ENCODE assay signal across 23 cellular contexts in genomic region chr7:7247658-7248057, GRCh38.
DNase-seq lines count a peak whose midpoint lies in the region; ATAC-seq and TF ChIP-seq lines count a peak whose summit lies in the region.
"Had no signal": no experiment of that assay in that cellular context is flagged by ENCODE, and none has a peak within 500 bp of the region (broad histone marks: within the 10 kb centered on the region; RNA-seq: fewer than 3 reads in every experiment).

No MANE protein-coding gene starts in this region.

- H3K4me1 Mint-ChIP-seq in T-helper 2 cell treated with Interferon-gamma antibody and Interleukin-4, amounts not matched to agents 5 μg/mL and 100 μg/mL, for 36 hours (ENCODE audit: low read depth): peaks cover 8% of the 10 kb centered on the region
- peaks cover 23% of the 10 kb centered on the region for H3K4me1 Mint-ChIP-seq in activated naive CD8-positive, alpha-beta T cell treated with anti-CD3 and anti-CD28 coated beads, Interleukin-2, amount 50 U/mL, for 24 hours

- no peak overlapping the region for H3K9ac ChIP-seq in IMR-90 (ENCODE audit: low read depth, low read length)
- H3K9ac ChIP-seq in mucosa of stomach (ENCODE audit: low read length): peak overlapping the region; percentile 38
- H3K9ac ChIP-seq: GM23248, neural progenitor cell had no signal

- no peaks in the 10 kb centered on the region; a peak in 1 of 4 replicates for H3K79me1 ChIP-seq in IMR-90 (ENCODE audit: low read depth in 1 of 2, low read length in 2 of 2)

- TF ChIP-seq EP300 in gastroesophageal sphincter (IDR thresholded peaks at IDR 0.05): no peak

- no peak for DNase-seq in T-helper 2 cell treated with Interferon-gamma antibody and Interleukin-4, amounts not matched to agents 5 μg/mL and 100 μg/mL, for 36 hours (ENCODE audit: low spot score)
- DNase-seq in T-helper 2 cell (no peak), IMR-90 (no peak), NCI-H446 treated with DMSO at 0.1 percent for 48 hours (lab: John Stamatoyannopoulos, UW) (no peak)
- no peak for DNase-seq in activated naive CD8-positive, alpha-beta T cell treated with anti-CD3 and anti-CD28 coated beads, Interleukin-2, amount 50 U/mL, for 24 hours
- DNase-seq: 8988T; activated naive CD4-positive, alpha-beta T cell treated with Interleukin-2 at 50 U/mL for 16 hours; body of pancreas; DMS53; GM23248; KG1; mesendoderm; NCI-H82; stimulated activated naive CD8-positive, alpha-beta T cell treated with anti-CD3 and anti-CD28 coated beads, Interleukin-15, Interleukin-2, amounts not matched to agents 100 U/mL and 50 U/mL, for 24 hours; upper lobe of left lung had no signal

- no peak overlapping the region for H2BK120ac ChIP-seq in IMR-90 (ENCODE audit: low read depth, low read length)

- in situ Hi-C loops in IMR-90 (cut with MboI; ENCODE audit: low sequenced_read_pairs): no loop called here

- no peak overlapping the region for H4K8ac ChIP-seq in IMR-90 (ENCODE audit: low read depth in 2 of 2, low read length in 2 of 2)

- CTCF ChIA-PET in IMR-90 (lab: Yijun Ruan, JAX): no interaction called here

- TF ChIP-seq CTCF in IMR-90 (conservative IDR thresholded peaks at IDR 0.05; ENCODE audit: low read depth, low read length) (no peak), gastroesophageal sphincter (IDR thresholded peaks at IDR 0.05) (no peak)

- H2BK5ac ChIP-seq in IMR-90 (ENCODE audit: low read depth, low read length, poor library complexity, severe bottlenecking): peak overlapping the region; percentile 8

- TF ChIP-seq POLR2A in IMR-90 (IDR thresholded peaks at IDR 0.05; ENCODE audit: low read depth, low read length) (no peak), gastroesophageal sphincter (IDR thresholded peaks at IDR 0.05) (no peak)

- no peak overlapping the region for H3K56ac ChIP-seq in IMR-90 (ENCODE audit: extremely low read depth, insufficient read depth, low read length)

- WGBS in IMR-90 (ENCODE audit: extremely low coverage in 2 of 2, insufficient read length in 1 of 2), 2 experiments: no CpG with 5 or more reads among the region's 1 CpG
- 53 to 90% methylated on average over 1 of the region's 1 CpG for whole genome bisulfite sequencing in gastroesophageal sphincter (ENCODE audit: low coverage in 1 of 2), 2 donors

- H2AK9ac ChIP-seq in IMR-90 (replicated peaks; ENCODE audit: low read depth, low read length, poor library complexity): no peak overlapping the region

- H3K4me3 Mint-ChIP-seq in T-helper 2 cell treated with Interferon-gamma antibody and Interleukin-4, amounts not matched to agents 5 μg/mL and 100 μg/mL, for 36 hours: peak overlapping the region; percentile 30
- peak overlapping the region; percentile 42 for H3K4me3 Mint-ChIP-seq in activated naive CD8-positive, alpha-beta T cell treated with anti-CD3 and anti-CD28 coated beads, Interleukin-2, amount 50 U/mL, for 24 hours
- H3K4me3 Mint-ChIP-seq: neural progenitor cell had no signal

- H3K9me3 ChIP-seq in IMR-90 (ENCODE audit: control insufficient read depth, insufficient read depth, low read length) (no peaks in the 10 kb centered on the region), mucosa of stomach (ENCODE audit: control insufficient read depth, low read length) (no peaks in the 10 kb centered on the region), gastroesophageal sphincter (no peaks in the 10 kb centered on the region)
- H3K9me3 ChIP-seq: body of pancreas, upper lobe of left lung had no signal

- no peak overlapping the region for H2AFZ ChIP-seq in IMR-90 (replicated peaks; ENCODE audit: low read length, poor library complexity)
- H2AFZ ChIP-seq: GM23248, neural progenitor cell had no signal

- H3K27me3 ChIP-seq in IMR-90 (ENCODE audit: control insufficient read depth, insufficient read depth, low read length) (no peaks in the 10 kb centered on the region), mucosa of stomach (ENCODE audit: control insufficient read depth, insufficient read depth, low read length) (no peaks in the 10 kb centered on the region), gastroesophageal sphincter (no peaks in the 10 kb centered on the region)
- H3K27me3 ChIP-seq: body of pancreas, neural progenitor cell, upper lobe of left lung had no signal

- no peak overlapping the region for H3K18ac ChIP-seq in IMR-90 (ENCODE audit: low read depth, low read length)

- H2BK15ac ChIP-seq in IMR-90 (ENCODE audit: low read depth, low read length): no peak overlapping the region

- POLR2A ChIA-PET in IMR-90 (lab: Charles Lee; ENCODE audit: unreplicated experiment): no interaction called here

- dilution Hi-C loops in IMR-90 (cut with HindIII; ENCODE audit: low sequenced_read_pairs, unreplicated experiment): no loop called here

- no peaks in the 10 kb centered on the region for H3K9me1 ChIP-seq in IMR-90 (ENCODE audit: insufficient read depth, low read length)

- no peak overlapping the region for H2AK5ac ChIP-seq in IMR-90 (ENCODE audit: low read depth, low read length)

- H3K4ac ChIP-seq in IMR-90 (ENCODE audit: low read depth, low read length): no peak overlapping the region

- H2BK20ac ChIP-seq in IMR-90 (ENCODE audit: low read depth, low read length): no peak overlapping the region

- TF ChIP-seq RAD21 in IMR-90 (IDR thresholded peaks at IDR 0.05; ENCODE audit: low read length): no peak

- no peaks in the 10 kb centered on the region for H4K20me1 ChIP-seq in IMR-90 (ENCODE audit: insufficient read depth, low read length)

- BruUV-seq in IMR-90 (replicated peaks; lab: Mats Ljungman, UMichigan): no TSS peak

- intact Hi-C loops in IMR-90 (cut with micrococcal nuclease): no loop called here

- no peak for ATAC-seq in IMR-90 (ENCODE audit: low read depth)
- ATAC-seq in activated naive CD8-positive, alpha-beta T cell treated with anti-CD3 and anti-CD28 coated beads, Interleukin-2, amount 50 U/mL, for 24 hours: no peak
- no peak for ATAC-seq in gastroesophageal sphincter
- ATAC-seq in HG03025 (IDR thresholded peaks at IDR 0.05; ENCODE audit: low FRiP score, unreplicated experiment): no peak
- ATAC-seq: body of pancreas; stimulated activated naive CD8-positive, alpha-beta T cell treated with anti-CD3 and anti-CD28 coated beads, Interleukin-15, Interleukin-2, amounts not matched to agents 100 U/mL and 50 U/mL, for 24 hours had no signal

- H3K36me3 ChIP-seq in IMR-90 (ENCODE audit: control insufficient read depth, insufficient read depth, low read length) (no peaks in the 10 kb centered on the region), mucosa of stomach (ENCODE audit: control insufficient read depth, insufficient read depth, low read length) (no peaks in the 10 kb centered on the region), gastroesophageal sphincter (no peaks in the 10 kb centered on the region)
- H3K36me3 ChIP-seq: neural progenitor cell, upper lobe of left lung had no signal

- no peaks in the 10 kb centered on the region for H3K9me3 Mint-ChIP-seq in T-helper 2 cell treated with Interferon-gamma antibody and Interleukin-4, amounts not matched to agents 5 μg/mL and 100 μg/mL, for 36 hours
- no peaks in the 10 kb centered on the region for H3K9me3 Mint-ChIP-seq in activated naive CD8-positive, alpha-beta T cell treated with anti-CD3 and anti-CD28 coated beads, Interleukin-2, amount 50 U/mL, for 24 hours
- H3K9me3 Mint-ChIP-seq: neural progenitor cell had no signal

- H3K14ac ChIP-seq in IMR-90 (replicated peaks; ENCODE audit: low read depth, low read length): no peak overlapping the region

- H3K4me2 ChIP-seq in IMR-90 (ENCODE audit: low read depth, low read length): peak overlapping the region; percentile 65
- H3K4me2 ChIP-seq: neural progenitor cell had no signal

- H3K23ac ChIP-seq in IMR-90 (ENCODE audit: low read depth, low read length): no peak overlapping the region

- H3K27ac Mint-ChIP-seq in T-helper 2 cell treated with Interferon-gamma antibody and Interleukin-4, amounts not matched to agents 5 μg/mL and 100 μg/mL, for 36 hours: peak overlapping the region; percentile 49
- no peak overlapping the region for H3K27ac Mint-ChIP-seq in activated naive CD8-positive, alpha-beta T cell treated with anti-CD3 and anti-CD28 coated beads, Interleukin-2, amount 50 U/mL, for 24 hours
- H3K27ac Mint-ChIP-seq: neural progenitor cell had no signal

- H3K27ac ChIP-seq in IMR-90 (ENCODE audit: insufficient read depth, low read length): no peak overlapping the region
- no peak overlapping the region for H3K27ac ChIP-seq in gastroesophageal sphincter
- H3K27ac ChIP-seq: body of pancreas, C4-2B, coronary artery, epithelial cell of prostate, GM23248, neural progenitor cell, VCaP had no signal

- H3K36me3 Mint-ChIP-seq in T-helper 2 cell treated with Interferon-gamma antibody and Interleukin-4, amounts not matched to agents 5 μg/mL and 100 μg/mL, for 36 hours (ENCODE audit: low read depth): peaks cover 37% of the 10 kb centered on the region
- peaks cover 33% of the 10 kb centered on the region for H3K36me3 Mint-ChIP-seq in activated naive CD8-positive, alpha-beta T cell treated with anti-CD3 and anti-CD28 coated beads, Interleukin-2, amount 50 U/mL, for 24 hours (ENCODE audit: low read depth)

- no peaks in the 10 kb centered on the region for H3K27me3 Mint-ChIP-seq in T-helper 2 cell treated with Interferon-gamma antibody and Interleukin-4, amounts not matched to agents 5 μg/mL and 100 μg/mL, for 36 hours (ENCODE audit: low read depth)
- H3K27me3 Mint-ChIP-seq in activated naive CD8-positive, alpha-beta T cell treated with anti-CD3 and anti-CD28 coated beads, Interleukin-2, amount 50 U/mL, for 24 hours: no peaks in the 10 kb centered on the region

- H4K91ac ChIP-seq in IMR-90 (ENCODE audit: insufficient read depth, low read depth, low read length): no peak overlapping the region

- H3K4me1 ChIP-seq in IMR-90 (ENCODE audit: control insufficient read depth, insufficient read depth, low read length) (no peaks in the 10 kb centered on the region), mucosa of stomach (ENCODE audit: control insufficient read depth, insufficient read depth, low read length) (no peaks in the 10 kb centered on the region), gastroesophageal sphincter (peaks cover 0 to 14% (median 0%) of the 10 kb centered on the region in 3 donors)
- H3K4me1 ChIP-seq: body of pancreas had no signal

- no peak overlapping the region for H4K5ac ChIP-seq in IMR-90 (ENCODE audit: low read depth, low read length)

- H3K4me3 ChIP-seq in IMR-90 (ENCODE audit: insufficient read depth, low read depth, low read length) (no peak overlapping the region), mucosa of stomach (ENCODE audit: low read length) (no peak overlapping the region), gastroesophageal sphincter (no peak overlapping the region)
- H3K4me3 ChIP-seq: body of pancreas, coronary artery, GM23248, neural progenitor cell had no signal

TF ChIP-seq in IMR-90, 13 proteins besides CTCF, POLR2A, EP300 and RAD21 (continues in another document):
- no peak for TF ChIP-seq USF2 (IDR thresholded peaks at IDR 0.05; ENCODE audit: low read depth, low read length)
- TF ChIP-seq NFE2L2 (IDR thresholded peaks at IDR 0.05; ENCODE audit: low read depth, low read length): no peak
- no peak for TF ChIP-seq CHD1 (IDR thresholded peaks at IDR 0.05; ENCODE audit: low read depth, low read length)
